In genomic region chr18:58578321-58578720, GRCh38 we compare ENCODE assay signal across 10 cellular contexts. TPM values are rescaled to one million over a fixed set of nuclear protein-coding genes. Genes with fewer than 3 reads are reported as not detected.
DNase-seq lines count a peak whose midpoint lies in the region; ATAC-seq, FAIRE-seq and TF ChIP-seq lines count a peak whose summit lies in the region.
"Had no signal": no experiment of that assay in that cellular context is flagged by ENCODE, and none has a peak within 500 bp of the region (broad histone marks: within the 10 kb centered on the region; RNA-seq: fewer than 3 reads in every experiment).

No MANE protein-coding gene starts in this region.

- CTCF ChIA-PET in naive thymus-derived CD4-positive, alpha-beta T cell (lab: Charles Lee): interaction anchor here (0.6 kb wide), 1 partner anchor 64 kb away, joined by 4 read pairs; no protein-coding TSS in a partner anchor

- TF ChIP-seq CTCF in D721Med (IDR thresholded peaks at IDR 0.05; ENCODE audit: insufficient read depth, missing control alignments): no peak

- DNase-seq in D721Med (ENCODE audit: insufficient read length, low spot score) (peak; percentile 89), NCI-H1105 treated with DMSO at 0.1 percent for 48 hours (lab: John Stamatoyannopoulos, UW) (peak; percentile 77), kidney glomerular epithelial cell (lab: John Stamatoyannopoulos, UW) (no peak), NCI-H774 (lab: John Stamatoyannopoulos, UW) (no peak)
- no peak for DNase-seq in central memory CD8-positive, alpha-beta T cell (ENCODE audit: low spot score in 2 of 2)
- peak in 4 of 9 donors; percentile 13 to 20 (median 16) for DNase-seq in naive thymus-derived CD4-positive, alpha-beta T cell
- DNase-seq: activated CD4-positive, alpha-beta T cell treated with anti-CD3 and anti-CD28 coated beads for 4 hours; cortex of kidney had no signal

- peaks cover 2% of the 10 kb centered on the region for H3K36me3 Mint-ChIP-seq in central memory CD8-positive, alpha-beta T cell (ENCODE audit: insufficient read depth)
- H3K36me3 Mint-ChIP-seq in naive thymus-derived CD4-positive, alpha-beta T cell: no peaks in the 10 kb centered on the region

- no peaks in the 10 kb centered on the region for H3K36me3 ChIP-seq in naive thymus-derived CD4-positive, alpha-beta T cell (ENCODE audit: control insufficient read depth in 2 of 3, insufficient read depth in 3 of 3, low read length in 3 of 3)

- H3K27ac ChIP-seq in naive thymus-derived CD4-positive, alpha-beta T cell (ENCODE audit: low read depth, low read length): no peak overlapping the region

- H3K27me3 Mint-ChIP-seq in central memory CD8-positive, alpha-beta T cell: no peaks in the 10 kb centered on the region
- peaks cover 0 to 24% (median 0%) of the 10 kb centered on the region in 5 donors for H3K27me3 Mint-ChIP-seq in naive thymus-derived CD4-positive, alpha-beta T cell

- intact Hi-C loops in naive thymus-derived CD4-positive, alpha-beta T cell (cut with micrococcal nuclease): loop anchor here in 1 of 2 donors (5.0 kb wide), 1 partner anchor 49 kb away; the partner anchor contains the start of gene ALPK2

- no peaks in the 10 kb centered on the region for H3K9me3 Mint-ChIP-seq in central memory CD8-positive, alpha-beta T cell
- H3K9me3 Mint-ChIP-seq in naive thymus-derived CD4-positive, alpha-beta T cell: peaks cover 0 to 5% (median 0%) of the 10 kb centered on the region in 11 donors

- H3K27ac Mint-ChIP-seq in central memory CD8-positive, alpha-beta T cell (ENCODE audit: low read depth): peak overlapping the region; percentile 26
- peak overlapping the region in 7 of 9 donors; percentile 3 to 83 (median 41) for H3K27ac Mint-ChIP-seq in naive thymus-derived CD4-positive, alpha-beta T cell

- no peak overlapping the region for H3K4me3 ChIP-seq in naive thymus-derived CD4-positive, alpha-beta T cell (ENCODE audit: low read length)

- no peak for ATAC-seq in central memory CD8-positive, alpha-beta T cell (replicated peaks; ENCODE audit: extremely low read depth, poor library complexity, severe bottlenecking)
- no peak for ATAC-seq in naive thymus-derived CD4-positive, alpha-beta T cell
- ATAC-seq in esophagus mucosa (no peak), GM21367 (IDR thresholded peaks at IDR 0.05; ENCODE audit: unreplicated experiment) (no peak)

- H3K4me1 ChIP-seq in naive thymus-derived CD4-positive, alpha-beta T cell (ENCODE audit: control insufficient read depth in 2 of 2, insufficient read depth in 2 of 2, low read length in 2 of 2): peaks cover 0 to 8% of the 10 kb centered on the region in 2 donors

- POLR2A ChIA-PET in naive thymus-derived CD4-positive, alpha-beta T cell (lab: Charles Lee): no interaction called here

- no peak overlapping the region for H3K4me3 Mint-ChIP-seq in central memory CD8-positive, alpha-beta T cell
- H3K4me3 Mint-ChIP-seq in naive thymus-derived CD4-positive, alpha-beta T cell: peak overlapping the region in 6 of 10 donors; percentile 25 to 77 (median 52)

- FAIRE-seq in D721Med (lab: Jason Lieb, UNC): peak; percentile 100

- no peaks in the 10 kb centered on the region for H3K27me3 ChIP-seq in naive thymus-derived CD4-positive, alpha-beta T cell (ENCODE audit: control insufficient read depth in 2 of 2, insufficient read depth in 2 of 2, low read length in 2 of 2)

- no peaks in the 10 kb centered on the region for H3K9me3 ChIP-seq in naive thymus-derived CD4-positive, alpha-beta T cell (ENCODE audit: control insufficient read depth in 2 of 3, low read length in 3 of 3)

- H3K4me1 Mint-ChIP-seq in central memory CD8-positive, alpha-beta T cell: no peaks in the 10 kb centered on the region
- peaks cover 9 to 38% (median 32%) of the 10 kb centered on the region in 7 donors for H3K4me1 Mint-ChIP-seq in naive thymus-derived CD4-positive, alpha-beta T cell

RNA-seq across cellular contexts. Expression of gene ALPK2, which starts 50.6 kb away (rescaled TPM):
- 1 to 10 TPM in 1 of 5 experiments, under 1 TPM in 3, not detected in 1; 0.19 to 1.6 (median 0.28) TPM for total RNA-seq in naive thymus-derived CD4-positive, alpha-beta T cell
- not detected for polyA plus RNA-seq in naive thymus-derived CD4-positive, alpha-beta T cell
- total RNA-seq in esophagus mucosa: 0.12 TPM

Comparison
In these comparisons a context has a peak if more than half of its experiments do, and no peak if none do; other contexts are left out.
1. DNase-seq: peak in D721Med (single experiment) and NCI-H1105 treated with DMSO at 0.1 percent for 48 hours (single experiment); none in central memory CD8-positive, alpha-beta T cell (0 of 2), kidney glomerular epithelial cell (single experiment) and NCI-H774 (single experiment).